8 cellular contexts compared by ENCODE assay signal in genomic region chr6:30781362-30781696, GRCh38. TPM values are rescaled to one million over a fixed set of nuclear protein-coding genes. Genes with fewer than 3 reads are reported as not detected.
DNase-seq lines count a peak whose midpoint lies in the region; ATAC-seq and TF ChIP-seq lines count a peak whose summit lies in the region.

No MANE protein-coding gene starts in this region.

- H3K4me3 Mint-ChIP-seq in stimulated activated naive CD8-positive, alpha-beta T cell treated with anti-CD3 and anti-CD28 coated beads, Interleukin-15, Interleukin-2, amounts not matched to agents 100 ng/mL and 50 ng/mL, for 24 hours, result no peak overlapping the region
- H3K4me3 Mint-ChIP-seq in naive B cell, result peak overlapping the region in 1 of 8 donors; percentile 10

- peak overlapping the region in 58 of 59 donors; percentile 13 to 65 (median 40) for H3K4me3 ChIP-seq in dorsolateral prefrontal cortex

- peaks cover 4% of the 10 kb centered on the region for H3K36me3 Mint-ChIP-seq in stimulated activated naive CD8-positive, alpha-beta T cell treated with anti-CD3 and anti-CD28 coated beads, Interleukin-15, Interleukin-2, amounts not matched to agents 100 ng/mL and 50 ng/mL, for 24 hours (ENCODE audit: low read depth)
- no peaks in the 10 kb centered on the region for H3K36me3 Mint-ChIP-seq in naive B cell

- no peaks in the 10 kb centered on the region for H3K9me3 Mint-ChIP-seq in stimulated activated naive CD8-positive, alpha-beta T cell treated with anti-CD3 and anti-CD28 coated beads, Interleukin-15, Interleukin-2, amounts not matched to agents 100 ng/mL and 50 ng/mL, for 24 hours
- H3K9me3 Mint-ChIP-seq in naive B cell, result no peaks in the 10 kb centered on the region

- intact Hi-C loops in dorsolateral prefrontal cortex (cut with DNase I), result loop anchor here (2.0 to 5.0 kb wide), 3 partner anchors 37 to 41 kb away; partner anchors contain the start of genes IER3 (in 2 of the 2) and FLOT1 (in 1 of the 2)
- intact Hi-C loops in posterior vena cava (cut with DNase I), result loop anchor here in 1 of 2 donors (5.0 kb wide), 1 partner anchor 39 kb away; the partner anchor contains the start of genes FLOT1 and IER3

- no peak for TF ChIP-seq CTCF in dorsolateral prefrontal cortex (IDR thresholded peaks at IDR 0.05 in 54 of 56, conservative IDR thresholded peaks at IDR 0.05 in 2 of 56; ENCODE audit: low read depth in 1 of 56, partially characterized antibody in 56 of 56)

- H3K27ac ChIP-seq in dorsolateral prefrontal cortex, result peak overlapping the region; percentile 71 to 98 (median 90)

- peak overlapping the region; percentile 92 for H3K27ac Mint-ChIP-seq in stimulated activated naive CD8-positive, alpha-beta T cell treated with anti-CD3 and anti-CD28 coated beads, Interleukin-15, Interleukin-2, amounts not matched to agents 100 ng/mL and 50 ng/mL, for 24 hours
- peak overlapping the region in 4 of 6 donors; percentile 48 to 88 (median 60) for H3K27ac Mint-ChIP-seq in naive B cell

- no peak for DNase-seq in stimulated activated naive CD8-positive, alpha-beta T cell treated with anti-CD3 and anti-CD28 coated beads, Interleukin-15, Interleukin-2, amounts not matched to agents 100 U/mL and 50 U/mL, for 24 hours
- DNase-seq in dorsolateral prefrontal cortex (peak in 1 of 10 donors; percentile 43), naive B cell (no peak), posterior vena cava (ENCODE audit: low spot score) (no peak), OCI-M2 (lab: John Stamatoyannopoulos, UW; ENCODE audit: unreplicated experiment) (no peak)

- ATAC-seq in stimulated activated naive CD8-positive, alpha-beta T cell treated with anti-CD3 and anti-CD28 coated beads, Interleukin-15, Interleukin-2, amounts not matched to agents 100 U/mL and 50 U/mL, for 24 hours, result no peak
- ATAC-seq in naive B cell (ENCODE audit: low read depth in 2 of 2), result no peak
- no peak for ATAC-seq in HG02938 (IDR thresholded peaks at IDR 0.05; ENCODE audit: unreplicated experiment)
- no peak for ATAC-seq in GM21447 (IDR thresholded peaks at IDR 0.05; ENCODE audit: unreplicated experiment)

- H3K4me1 Mint-ChIP-seq in stimulated activated naive CD8-positive, alpha-beta T cell treated with anti-CD3 and anti-CD28 coated beads, Interleukin-15, Interleukin-2, amounts not matched to agents 100 ng/mL and 50 ng/mL, for 24 hours (ENCODE audit: low read depth), result peaks cover 70% of the 10 kb centered on the region
- peaks cover 12 to 20% (median 18%) of the 10 kb centered on the region in 3 donors for H3K4me1 Mint-ChIP-seq in naive B cell

- no peaks in the 10 kb centered on the region for H3K27me3 Mint-ChIP-seq in stimulated activated naive CD8-positive, alpha-beta T cell treated with anti-CD3 and anti-CD28 coated beads, Interleukin-15, Interleukin-2, amounts not matched to agents 100 ng/mL and 50 ng/mL, for 24 hours
- peaks cover 0 to 20% (median 18%) of the 10 kb centered on the region in 3 donors for H3K27me3 Mint-ChIP-seq in naive B cell

- no peaks in the 10 kb centered on the region for H3K27me3 ChIP-seq in dorsolateral prefrontal cortex

RNA-seq across cellular contexts. Expression of gene IER3, which starts 37.0 kb away (rescaled TPM):
- 10 to 100 TPM in 27 of 120 experiments, 1 to 10 TPM in 93; 2.1 to 35.8 (median 6.7) TPM for total RNA-seq in dorsolateral prefrontal cortex
- polyA plus RNA-seq in naive B cell (ENCODE audit: low read depth in 6 of 6), result under 1 TPM in 1 of 6 donors, not detected in 5; 0.31 TPM
- total RNA-seq in posterior vena cava, result 10 to 100 TPM; 28.5 to 51.5 TPM

RNA-seq across cellular contexts. Expression of gene FLOT1, which starts 38.8 kb away (rescaled TPM):
- total RNA-seq in dorsolateral prefrontal cortex (100 to 1,000 TPM; 130 to 270 (median 200) TPM), posterior vena cava (100 to 1,000 TPM; 150 to 167 TPM)
- 10 to 100 TPM; 43.5 to 65.2 (median 52.4) TPM for polyA plus RNA-seq in naive B cell (ENCODE audit: low read depth in 6 of 6)
